ENCODE assay signal across 25 cellular contexts in genomic region chr6:95321106-95321505, GRCh38.
DNase-seq lines count a peak whose midpoint lies in the region; ATAC-seq and TF ChIP-seq lines count a peak whose summit lies in the region.
"Had no signal": no experiment of that assay in that cellular context is flagged by ENCODE, and none has a peak within 500 bp of the region (broad histone marks: within the 10 kb centered on the region; RNA-seq: fewer than 3 reads in every experiment).

No MANE protein-coding gene starts in this region.

- BruUV-seq in Calu3 (replicated peaks; lab: Mats Ljungman, UMichigan) = no TSS peak

- H3K27ac Mint-ChIP-seq in activated T-cell treated with anti-CD3 and anti-CD28 coated beads, Interleukin-2, amount 50 U/mL, for 72 hours = no peak overlapping the region
- no peak overlapping the region for H3K27ac Mint-ChIP-seq in Calu3 (ENCODE audit: unreplicated experiment)
- H3K27ac Mint-ChIP-seq: activated naive CD4-positive, alpha-beta T cell treated with anti-CD3 and anti-CD28 coated beads for 36 hours; effector memory CD8-positive, alpha-beta T cell; immature natural killer cell; WTC11 had no signal

- intact Hi-C loops in Calu3 (cut with micrococcal nuclease; ENCODE audit: unreplicated experiment) = no loop called here

- H3K4me3 ChIP-seq in choroid plexus epithelial cell (ENCODE audit: low read depth, low read length) (no peak overlapping the region), retinal pigment epithelial cell (ENCODE audit: low read length) (no peak overlapping the region)
- H3K4me3 ChIP-seq: coronary artery, gastrocnemius medialis, left lung, PC-9, stomach, tibial artery had no signal

- CTCF ChIA-PET in Calu3 (lab: Charles Lee) = no interaction called here

- H3K27me3 Mint-ChIP-seq in activated T-cell treated with anti-CD3 and anti-CD28 coated beads, Interleukin-2, amount 50 U/mL, for 72 hours (ENCODE audit: low read depth) = no peaks in the 10 kb centered on the region
- no peaks in the 10 kb centered on the region for H3K27me3 Mint-ChIP-seq in Calu3 (ENCODE audit: unreplicated experiment)
- H3K27me3 Mint-ChIP-seq: effector memory CD8-positive, alpha-beta T cell had no signal

- H3K9me3 Mint-ChIP-seq in activated T-cell treated with anti-CD3 and anti-CD28 coated beads, Interleukin-2, amount 50 U/mL, for 72 hours = peaks cover 0 to 1% of the 10 kb centered on the region in 2 donors
- no peaks in the 10 kb centered on the region for H3K9me3 Mint-ChIP-seq in Calu3 (ENCODE audit: low read depth, unreplicated experiment)
- H3K9me3 Mint-ChIP-seq: activated naive CD4-positive, alpha-beta T cell treated with anti-CD3 and anti-CD28 coated beads for 36 hours; WTC11 had no signal

- no peak overlapping the region for H3K4me3 Mint-ChIP-seq in activated T-cell treated with anti-CD3 and anti-CD28 coated beads, Interleukin-2, amount 50 U/mL, for 72 hours
- no peak overlapping the region for H3K4me3 Mint-ChIP-seq in Calu3 (ENCODE audit: low read depth, unreplicated experiment)
- H3K4me3 Mint-ChIP-seq: activated naive CD4-positive, alpha-beta T cell treated with anti-CD3 and anti-CD28 coated beads for 36 hours; effector memory CD8-positive, alpha-beta T cell; immature natural killer cell; WTC11 had no signal

- DNase-seq in HS-5 (ENCODE audit: low read depth) (peak; percentile 79), NCI-H82 (lab: John Stamatoyannopoulos, UW) (peak; percentile 66), choroid plexus epithelial cell (ENCODE audit: low read depth) (peak; percentile 35), retinal pigment epithelial cell (ENCODE audit: low read depth) (peak; percentile 11), Calu3 (no peak)
- DNase-seq in activated T-cell treated with anti-CD3 and anti-CD28 coated beads, Interleukin-2, amount 50 U/mL, for 72 hours = no peak
- DNase-seq: activated CD4-positive, alpha-beta T cell treated with anti-CD3 and anti-CD28 coated beads, Interleukin-2, amount 50 U/mL, for 1 hour; activated naive CD4-positive, alpha-beta T cell treated with anti-CD3 and anti-CD28 coated beads for 36 hours; effector memory CD8-positive, alpha-beta T cell; gastrocnemius medialis; immature natural killer cell; left lung; mesenchymal stem cell; MM.1S; NK-92 treated with Interleukin-12 subunit alpha and Interleukin-12 subunit beta, amount 100 ng/mL, for 24 hours; PC-9; retina; SHP77; stimulated activated CD4-positive, alpha-beta T cell treated with anti-CD3 and anti-CD28 coated beads, Interleukin-2, amount 100 ng/mL, for 24 hours; stomach; tibial artery had no signal

- ATAC-seq in HG03045 (IDR thresholded peaks at IDR 0.05; ENCODE audit: unreplicated experiment) = no peak
- ATAC-seq in activated T-cell treated with anti-CD3 and anti-CD28 coated beads, Interleukin-2, amount 50 U/mL, for 72 hours (replicated peaks in 1 of 2) = no peak
- ATAC-seq: effector memory CD8-positive, alpha-beta T cell; gastrocnemius medialis; HCT116; left lung; WTC11 had no signal

- H3K4me1 Mint-ChIP-seq in activated T-cell treated with anti-CD3 and anti-CD28 coated beads, Interleukin-2, amount 50 U/mL, for 72 hours (ENCODE audit: low read depth) = no peaks in the 10 kb centered on the region
- peaks cover 6% of the 10 kb centered on the region for H3K4me1 Mint-ChIP-seq in Calu3 (ENCODE audit: low read depth, unreplicated experiment)
- H3K4me1 Mint-ChIP-seq: immature natural killer cell, WTC11 had no signal

- H3K36me3 Mint-ChIP-seq in activated T-cell treated with anti-CD3 and anti-CD28 coated beads, Interleukin-2, amount 50 U/mL, for 72 hours (ENCODE audit: insufficient read depth in 2 of 2) = no peaks in the 10 kb centered on the region
- no peaks in the 10 kb centered on the region for H3K36me3 Mint-ChIP-seq in Calu3 (ENCODE audit: insufficient read depth, unreplicated experiment)
- H3K36me3 Mint-ChIP-seq: immature natural killer cell, WTC11 had no signal

- TF ChIP-seq CTCF in choroid plexus epithelial cell (conservative IDR thresholded peaks at IDR 0.05; ENCODE audit: low read depth, low read length) (no peak), retinal pigment epithelial cell (conservative IDR thresholded peaks at IDR 0.05; ENCODE audit: low read depth, low read length) (no peak), Calu3 (IDR thresholded peaks at IDR 0.05; ENCODE audit: unreplicated experiment) (no peak)

Comparison
In these comparisons a context has a peak if more than half of its experiments do, and no peak if none do; other contexts are left out.
1. DNase-seq: peak in HS-5 (single experiment), NCI-H82 (single experiment), choroid plexus epithelial cell (single experiment) and retinal pigment epithelial cell (single experiment); none in activated T-cell treated with anti-CD3 and anti-CD28 coated beads, Interleukin-2, amount 50 U/mL, for 72 hours (0 of 2) and Calu3 (single experiment).